In genomic region chr6:26103770-26104456, GRCh38 we compare ENCODE assay signal across 8 cellular contexts. TPM values are rescaled to one million over a fixed set of nuclear protein-coding genes. Genes with fewer than 3 reads are reported as not detected.
DNase-seq lines count a peak whose midpoint lies in the region; ATAC-seq and TF ChIP-seq lines count a peak whose summit lies in the region.

No MANE protein-coding gene starts in this region.

- peak in 2 of 4 donors; percentile 77 to 94 for TF ChIP-seq EP300 in upper lobe of left lung (IDR thresholded peaks at IDR 0.05)

- DNase-seq in GM10266 (ENCODE audit: extremely low spot score) (peak; percentile 72), NCI-H1092 treated with DMSO at 0.1 percent for 48 hours (lab: John Stamatoyannopoulos, UW) (peak; percentile 57), SW480 (ENCODE audit: low spot score) (peak; percentile 95), heart left ventricle (peak; percentile 86 to 90 (median 87)), posterior cingulate gyrus (peak; percentile 77 to 97 (median 85)), upper lobe of left lung (peak; percentile 86 to 89)

- no peaks in the 10 kb centered on the region for H3K27me3 ChIP-seq in heart left ventricle
- no peaks in the 10 kb centered on the region for H3K27me3 ChIP-seq in upper lobe of left lung

- peak; percentile 40 for TF ChIP-seq CTCF in GM10266 (IDR thresholded peaks at IDR 0.05; ENCODE audit: control insufficient read depth, insufficient read depth, low read depth, missing control alignments)
- TF ChIP-seq CTCF in heart left ventricle (IDR thresholded peaks at IDR 0.05): peak in 10 of 12 donors; percentile 17 to 54 (median 36)
- TF ChIP-seq CTCF in upper lobe of left lung (IDR thresholded peaks at IDR 0.05): peak in 5 of 6 experiments; percentile 30 to 64 (median 49)

- no peaks in the 10 kb centered on the region for H3K9me3 ChIP-seq in heart left ventricle
- H3K9me3 ChIP-seq in upper lobe of left lung: no peaks in the 10 kb centered on the region

- H3K36me3 ChIP-seq in heart left ventricle: no peaks in the 10 kb centered on the region
- no peaks in the 10 kb centered on the region for H3K36me3 ChIP-seq in upper lobe of left lung

- intact Hi-C loops in heart left ventricle (cut with DNase I): loop anchor here in 7 of 10 donors (1.0 to 10.0 kb wide), 6 partner anchors 17 to 181 kb away; a partner anchor contains a TSS
- intact Hi-C loops in posterior cingulate gyrus (cut with DNase I): loop anchor here (2.0 kb wide), 1 partner anchor 19 kb away; a partner anchor contains a TSS

- H3K4me3 ChIP-seq in heart left ventricle (peak overlapping the region; percentile 5 to 69 (median 60)), upper lobe of left lung (peak overlapping the region in 3 of 4 donors; percentile 40 to 54 (median 44))

- peaks cover 0 to 18% (median 8%) of the 10 kb centered on the region in 12 donors for H3K4me1 ChIP-seq in heart left ventricle
- H3K4me1 ChIP-seq in upper lobe of left lung: peaks cover 7 to 12% (median 8%) of the 10 kb centered on the region in 4 donors

- peak; percentile 87 for ATAC-seq in HG02588 (IDR thresholded peaks at IDR 0.05; ENCODE audit: unreplicated experiment)
- ATAC-seq in heart left ventricle: peak; percentile 81 to 95 (median 93)
- ATAC-seq in upper lobe of left lung (ENCODE audit: low FRiP score in 2 of 2): peak; percentile 96

- peak; percentile 37 to 95 for TF ChIP-seq POLR2A in heart left ventricle (IDR thresholded peaks at IDR 0.05)
- TF ChIP-seq POLR2A in upper lobe of left lung (IDR thresholded peaks at IDR 0.05): peak; percentile 76 to 98 (median 88)

- H3K27ac ChIP-seq in adipose tissue (ENCODE audit: low read depth, low read length) (peak overlapping the region; percentile 32), heart left ventricle (peak overlapping the region; percentile 18 to 90 (median 77)), upper lobe of left lung (peak overlapping the region; percentile 81 to 88 (median 85))

- 0 to 1% (median 0%) methylated on average over 39 of the region's 39 CpGs for WGBS in adipose tissue, 3 donors
- WGBS in heart left ventricle, 4 donors: 0 to 1% (median 0%) methylated on average over 39 of the region's 39 CpGs
- WGBS in upper lobe of left lung, 2 donors: 1% methylated on average over 37 to 39 of the region's 39 CpGs

RNA-seq across cellular contexts. Expression of gene HFE, which starts 16.7 kb away (rescaled TPM):
- polyA plus RNA-seq in adipose tissue (1 to 10 TPM; 2.6 to 6.1 (median 3.3) TPM), heart left ventricle (1 to 10 TPM; 1.6 to 1.7 TPM)
- total RNA-seq in heart left ventricle (10 to 100 TPM in 1 of 9 donors, 1 to 10 TPM in 8; 1.9 to 13.9 (median 3.0) TPM), upper lobe of left lung (10 to 100 TPM in 2 of 6 donors, 1 to 10 TPM in 4; 3.8 to 26.2 (median 8.5) TPM)

Comparison
In these comparisons a context has a peak if more than half of its experiments do, and no peak if none do; other contexts are left out.
1. Peak in every context shown above with its lines: DNase-seq, ATAC-seq, H3K4me3 ChIP-seq and H3K27ac ChIP-seq.
2. H3K27ac ChIP-seq: peak in every context shown above with its lines; median percentile 85 in upper lobe of left lung; 77 in heart left ventricle; 32 in adipose tissue.